8 cellular contexts compared by ENCODE assay signal in genomic region chr11:33774356-33775063, GRCh38. TPM values are rescaled to one million over a fixed set of nuclear protein-coding genes. Genes with fewer than 3 reads are reported as not detected.
DNase-seq lines count a peak whose midpoint lies in the region; TF ChIP-seq lines count a peak whose summit lies in the region.

A gene with protein sequence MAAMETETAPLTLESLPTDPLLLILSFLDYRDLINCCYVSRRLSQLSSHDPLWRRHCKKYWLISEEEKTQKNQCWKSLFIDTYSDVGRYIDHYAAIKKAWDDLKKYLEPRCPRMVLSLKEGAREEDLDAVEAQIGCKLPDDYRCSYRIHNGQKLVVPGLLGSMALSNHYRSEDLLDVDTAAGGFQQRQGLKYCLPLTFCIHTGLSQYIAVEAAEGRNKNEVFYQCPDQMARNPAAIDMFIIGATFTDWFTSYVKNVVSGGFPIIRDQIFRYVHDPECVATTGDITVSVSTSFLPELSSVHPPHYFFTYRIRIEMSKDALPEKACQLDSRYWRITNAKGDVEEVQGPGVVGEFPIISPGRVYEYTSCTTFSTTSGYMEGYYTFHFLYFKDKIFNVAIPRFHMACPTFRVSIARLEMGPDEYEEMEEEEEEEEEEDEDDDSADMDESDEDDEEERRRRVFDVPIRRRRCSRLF (minus strand): TSS chr11:33774520. CDS start chr11:33774497, 23 bp downstream.

- H3K18ac ChIP-seq in H9 (ENCODE audit: insufficient read length, low read depth, low read length), result peak within 1 kb of the TSS; percentile 95

- H3K4me3 Mint-ChIP-seq in H9 (peak within 1 kb of the TSS; percentile 94 to 95), nephron (peak within 1 kb of the TSS; percentile 92 to 99 (median 97))
- H3K4me3 Mint-ChIP-seq in stimulated activated naive CD8-positive, alpha-beta T cell treated with anti-CD3 and anti-CD28 coated beads, Interleukin-15, Interleukin-2, amounts not matched to agents 100 ng/mL and 50 ng/mL, for 24 hours, result peak within 1 kb of the TSS; percentile 93

- H2BK20ac ChIP-seq in H9 (ENCODE audit: low read depth, low read length, poor library complexity, severe bottlenecking), result no peak within 1 kb of the TSS

- H2AK5ac ChIP-seq in H9 (ENCODE audit: insufficient read length, low read length), result no peak within 1 kb of the TSS

- H3K9me3 ChIP-seq in H9 (ENCODE audit: control insufficient read depth, low read depth, low read length) (no peaks in the 10 kb centered on the region), MG63 (no peaks in the 10 kb centered on the region)

- H3T11ph ChIP-seq in H9 (ENCODE audit: low read length), result no peak within 1 kb of the TSS

- no peak within 1 kb of the TSS for H2BK5ac ChIP-seq in H9 (ENCODE audit: insufficient read length, low read length)

- H3K27ac Mint-ChIP-seq in H9, result peak within 1 kb of the TSS; percentile 2 to 94 (median 85); a peak in 5 of 7 replicates
- peak within 1 kb of the TSS; percentile 5 to 88 (median 82) for H3K27ac Mint-ChIP-seq in nephron
- peak within 1 kb of the TSS; percentile 79 for H3K27ac Mint-ChIP-seq in stimulated activated naive CD8-positive, alpha-beta T cell treated with anti-CD3 and anti-CD28 coated beads, Interleukin-15, Interleukin-2, amounts not matched to agents 100 ng/mL and 50 ng/mL, for 24 hours

- no peaks in the 10 kb centered on the region for H3K36me3 ChIP-seq in MG63

- peak within 1 kb of the TSS; percentile 70 for H3K9ac ChIP-seq in H9 (ENCODE audit: extremely low read depth, insufficient read length, low read length)

- H3K27me3 ChIP-seq in H9 (ENCODE audit: insufficient read depth, low read length), result peaks cover 5% of the 10 kb centered on the region; the same call in 1 of the 2 replicates
- no peaks in the 10 kb centered on the region for H3K27me3 ChIP-seq in MG63

- H4K91ac ChIP-seq in H9 (ENCODE audit: insufficient read length, low read depth, low read length), result no peak within 1 kb of the TSS

- H3K4me1 ChIP-seq in H9 (ENCODE audit: insufficient read depth, low read length), result peaks cover 6% of the 10 kb centered on the region

- peaks cover 2% of the 10 kb centered on the region for H3K79me1 ChIP-seq in H9 (ENCODE audit: insufficient read depth, low read depth, low read length, poor library complexity, severe bottlenecking)

- no peaks in the 10 kb centered on the region for H4K20me1 ChIP-seq in H9 (ENCODE audit: control insufficient read depth, insufficient read depth, insufficient read length)

- no peak within 1 kb of the TSS for H2BK15ac ChIP-seq in H9 (ENCODE audit: low read depth, low read length)

- H2BK12ac ChIP-seq in H9 (ENCODE audit: insufficient read length, low read depth, low read length), result no peak within 1 kb of the TSS

- H3K79me2 ChIP-seq in H9 (ENCODE audit: insufficient read depth, low read length), result no peaks in the 10 kb centered on the region; the same call in 1 of the 2 replicates

- peak within 1 kb of the TSS; percentile 84 for H3K4me3 ChIP-seq in MG63

- peak; percentile 84 for DNase-seq in EH (ENCODE audit: low read depth)
- peak; percentile 94 for DNase-seq in H9
- peak; percentile 87 for DNase-seq in MG63
- DNase-seq in SHP77 (lab: John Stamatoyannopoulos, UW), result peak; percentile 68 to 83
- DNase-seq in activated effector memory CD4-positive, alpha-beta T cell treated with anti-CD3 and anti-CD28 coated beads, Interleukin-2, amount 50 U/mL, for 16 hours, result peak; percentile 95
- DNase-seq in fibroblast of the conjunctiva (ENCODE audit: low read depth), result peak; percentile 31

- peaks cover 36 to 40% of the 10 kb centered on the region in 2 experiments for H3K4me1 Mint-ChIP-seq in H9
- peaks cover 34% of the 10 kb centered on the region for H3K4me1 Mint-ChIP-seq in nephron
- H3K4me1 Mint-ChIP-seq in stimulated activated naive CD8-positive, alpha-beta T cell treated with anti-CD3 and anti-CD28 coated beads, Interleukin-15, Interleukin-2, amounts not matched to agents 100 ng/mL and 50 ng/mL, for 24 hours (ENCODE audit: low read depth), result peaks cover 43% of the 10 kb centered on the region

- H2BK120ac ChIP-seq in H9 (ENCODE audit: low read depth, low read length, poor library complexity, severe bottlenecking), result no peak within 1 kb of the TSS

- no peaks in the 10 kb centered on the region; a peak in 1 of 5 replicates for H3K9me3 Mint-ChIP-seq in H9
- H3K9me3 Mint-ChIP-seq in nephron, result no peaks in the 10 kb centered on the region
- H3K9me3 Mint-ChIP-seq in stimulated activated naive CD8-positive, alpha-beta T cell treated with anti-CD3 and anti-CD28 coated beads, Interleukin-15, Interleukin-2, amounts not matched to agents 100 ng/mL and 50 ng/mL, for 24 hours, result no peaks in the 10 kb centered on the region

- H4K5ac ChIP-seq in H9 (ENCODE audit: insufficient read length, low read depth, low read length), result no peak within 1 kb of the TSS

- H3K27me3 Mint-ChIP-seq in H9 (ENCODE audit: low read depth), result peaks cover 39% of the 10 kb centered on the region
- peaks cover 16% of the 10 kb centered on the region for H3K27me3 Mint-ChIP-seq in nephron (ENCODE audit: low read depth)
- H3K27me3 Mint-ChIP-seq in stimulated activated naive CD8-positive, alpha-beta T cell treated with anti-CD3 and anti-CD28 coated beads, Interleukin-15, Interleukin-2, amounts not matched to agents 100 ng/mL and 50 ng/mL, for 24 hours, result peaks cover 26% of the 10 kb centered on the region

- H3K27ac ChIP-seq in H9 (ENCODE audit: insufficient read length, low read depth, low read length), result no peak within 1 kb of the TSS

- no peak within 1 kb of the TSS for H4K8ac ChIP-seq in H9 (replicated peaks; ENCODE audit: insufficient read length, low read depth, low read length)

- TF ChIP-seq CTCF in H9 (conservative IDR thresholded peaks at IDR 0.05) (no peak), nephron (IDR thresholded peaks at IDR 0.05; ENCODE audit: unreplicated experiment in 3 of 3) (no peak)

- H3K4ac ChIP-seq in H9 (ENCODE audit: low read depth, low read length), result no peak within 1 kb of the TSS

- peak within 1 kb of the TSS; percentile 95 for H3K4me2 ChIP-seq in H9 (ENCODE audit: insufficient read depth, insufficient read length, low read length)

- H3K14ac ChIP-seq in H9 (ENCODE audit: insufficient read depth, low read length), result peak within 1 kb of the TSS; percentile 54; the same call in 1 of the 2 replicates

- no peak within 1 kb of the TSS for H3K56ac ChIP-seq in H9 (ENCODE audit: insufficient read length, low read depth, low read length)

- peak within 1 kb of the TSS; percentile 17 for H2AFZ ChIP-seq in H9 (ENCODE audit: low read length)

- H3K23ac ChIP-seq in H9 (ENCODE audit: insufficient read length, low read depth, low read length), result no peak within 1 kb of the TSS

- H3K23me2 ChIP-seq in H9 (ENCODE audit: insufficient read length, low read depth, low read length, poor library complexity, severe bottlenecking), result peaks cover 12% of the 10 kb centered on the region

- no CpG with 5 or more reads among the region's 49 CpGs for WGBS in H9 (ENCODE audit: extremely low coverage, insufficient read length, low lambda C conversion rate)

- H3K36me3 Mint-ChIP-seq in H9 (ENCODE audit: insufficient read depth in 1 of 3, low read depth in 3 of 3) (no peaks in the 10 kb centered on the region; a peak in 3 of 7 replicates), nephron (ENCODE audit: low read depth) (peaks cover 8% of the 10 kb centered on the region)
- peaks cover 9% of the 10 kb centered on the region for H3K36me3 Mint-ChIP-seq in stimulated activated naive CD8-positive, alpha-beta T cell treated with anti-CD3 and anti-CD28 coated beads, Interleukin-15, Interleukin-2, amounts not matched to agents 100 ng/mL and 50 ng/mL, for 24 hours (ENCODE audit: low read depth)

RNA-seq across cellular contexts. Expression of the gene that starts here (rescaled TPM):
- total RNA-seq in H9 (2021), result 18.9 and 20.2 TPM in 2 replicates
- 41.7 and 48.8 TPM in 2 replicates for total RNA-seq in MG63 (2014; rRNA removed; shearing (Covaris generic); ENCODE audit: low replicate concordance)

Comparison
In these comparisons a context has a peak if more than half of its experiments do, and no peak if none do; other contexts are left out.
1. DNase-seq: peak in every context shown above with its lines; median percentile 95 in activated effector memory CD4-positive, alpha-beta T cell treated with anti-CD3 and anti-CD28 coated beads, Interleukin-2, amount 50 U/mL, for 16 hours; 94 in H9; 87 in MG63; 84 in EH; 76 in SHP77; 31 in fibroblast of the conjunctiva.